In the genomic region with DNA sequence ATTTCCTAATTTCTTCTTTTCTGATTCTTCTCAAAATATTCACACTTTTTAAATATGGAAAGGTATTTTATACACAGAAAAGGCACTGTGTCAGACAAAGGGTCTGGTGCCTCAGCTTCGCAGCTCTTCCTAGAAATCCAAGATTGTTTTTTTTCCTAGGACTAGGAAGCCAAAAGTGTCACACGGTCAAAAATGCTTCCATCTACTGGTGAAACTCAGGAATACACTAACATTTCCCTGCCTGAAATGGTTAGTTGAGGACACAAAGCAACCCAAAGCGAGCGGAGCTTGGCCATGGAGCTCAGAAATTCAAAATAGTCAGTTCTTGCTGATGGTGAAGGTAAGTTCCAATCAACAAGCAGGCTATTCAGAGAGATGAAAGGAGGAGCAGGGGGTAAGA, we compare ENCODE assay signal across 8 cellular contexts.
A peak's percentile ranks its signal among the peaks of the same experiment; 100 is the strongest.
DNase-seq lines count a peak whose midpoint lies in the region; ATAC-seq and TF ChIP-seq lines count a peak whose summit lies in the region.

No MANE protein-coding gene starts in this region.

- ATAC-seq in SK-N-SH treated with all-trans-retinoic acid at 6 μM for 48 hours: peak; percentile 72
- ATAC-seq in left ventricle myocardium superior: peak; percentile 42
- no peak for ATAC-seq in GM18498 (IDR thresholded peaks at IDR 0.05; ENCODE audit: unreplicated experiment)
- ATAC-seq in GM19395 (IDR thresholded peaks at IDR 0.05; ENCODE audit: unreplicated experiment): no peak

- DNase-seq in DMS 273 (lab: John Stamatoyannopoulos, UW; ENCODE audit: unreplicated experiment): peak; percentile 51
- no peak for DNase-seq in DMS 273 treated with DMSO at 0.1 percent for 48 hours (lab: John Stamatoyannopoulos, UW)
- DNase-seq in left ventricle myocardium superior: no peak
- DNase-seq in suprapubic skin (ENCODE audit: low spot score in 2 of 2): no peak
- DNase-seq in T1000 (lab: John Stamatoyannopoulos, UW): no peak

- H3K4me3 ChIP-seq in suprapubic skin: no peak overlapping the region

- TF ChIP-seq CTCF in suprapubic skin (IDR thresholded peaks at IDR 0.05): peak; percentile 14 to 18

- no peaks in the 10 kb centered on the region for H3K36me3 ChIP-seq in suprapubic skin

- intact Hi-C loops in left ventricle myocardium superior (cut with micrococcal nuclease): no loop called here

- H3K27ac ChIP-seq in suprapubic skin: no peak overlapping the region

- TF ChIP-seq POLR2A in suprapubic skin (IDR thresholded peaks at IDR 0.05): no peak

- no peaks in the 10 kb centered on the region for H3K9me3 ChIP-seq in suprapubic skin

- TF ChIP-seq EP300 in suprapubic skin (IDR thresholded peaks at IDR 0.05): no peak

- H3K4me1 ChIP-seq in suprapubic skin: no peaks in the 10 kb centered on the region

- no peaks in the 10 kb centered on the region for H3K27me3 ChIP-seq in suprapubic skin

- WGBS in suprapubic skin: 62% methylated on average over 4 of the region's 4 CpGs

TF ChIP-seq in SK-N-SH treated with all-trans-retinoic acid at 6 μM for 48 hours, 23 proteins besides CTCF, POLR2A, EP300 and RAD21:
- no peak for TF ChIP-seq ZC3H10 (CRISPR knock-in tag; IDR thresholded peaks at IDR 0.05)
- TF ChIP-seq TCF4 (CRISPR knock-in tag; IDR thresholded peaks at IDR 0.05; ENCODE audit: borderline replicate concordance): no peak
- TF ChIP-seq BACH2 (CRISPR knock-in tag; IDR thresholded peaks at IDR 0.05; ENCODE audit: borderline replicate concordance): no peak
- TF ChIP-seq GLIS3 (CRISPR knock-in tag; IDR thresholded peaks at IDR 0.05): no peak
- TF ChIP-seq SNAI2 (CRISPR knock-in tag; IDR thresholded peaks at IDR 0.05): no peak
- no peak for TF ChIP-seq ARNTL (CRISPR knock-in tag; IDR thresholded peaks at IDR 0.05; ENCODE audit: borderline replicate concordance, low read depth)
- TF ChIP-seq, protein P1, sequence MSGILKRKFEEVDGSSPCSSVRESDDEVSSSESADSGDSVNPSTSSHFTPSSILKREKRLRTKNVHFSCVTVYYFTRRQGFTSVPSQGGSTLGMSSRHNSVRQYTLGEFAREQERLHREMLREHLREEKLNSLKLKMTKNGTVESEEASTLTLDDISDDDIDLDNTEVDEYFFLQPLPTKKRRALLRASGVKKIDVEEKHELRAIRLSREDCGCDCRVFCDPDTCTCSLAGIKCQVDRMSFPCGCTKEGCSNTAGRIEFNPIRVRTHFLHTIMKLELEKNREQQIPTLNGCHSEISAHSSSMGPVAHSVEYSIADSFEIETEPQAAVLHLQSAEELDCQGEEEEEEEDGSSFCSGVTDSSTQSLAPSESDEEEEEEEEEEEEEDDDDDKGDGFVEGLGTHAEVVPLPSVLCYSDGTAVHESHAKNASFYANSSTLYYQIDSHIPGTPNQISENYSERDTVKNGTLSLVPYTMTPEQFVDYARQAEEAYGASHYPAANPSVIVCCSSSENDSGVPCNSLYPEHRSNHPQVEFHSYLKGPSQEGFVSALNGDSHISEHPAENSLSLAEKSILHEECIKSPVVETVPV (CRISPR knock-in tag; IDR thresholded peaks at IDR 0.05): no peak

Comparison
In these comparisons a context has a peak if more than half of its experiments do, and no peak if none do; other contexts are left out.
1. ATAC-seq: peak in SK-N-SH treated with all-trans-retinoic acid at 6 μM for 48 hours (single experiment) and left ventricle myocardium superior (single experiment); none in GM18498 (single experiment) and GM19395 (single experiment).